In genomic region chr1:32791881-32792280, GRCh38 we compare ENCODE assay signal across 18 cellular contexts. TPM values are rescaled to one million over a fixed set of nuclear protein-coding genes. Genes with fewer than 3 reads are reported as not detected.
DNase-seq lines count a peak whose midpoint lies in the region; ATAC-seq and TF ChIP-seq lines count a peak whose summit lies in the region.
"Had no signal": no experiment of that assay in that cellular context is flagged by ENCODE, and none has a peak within 500 bp of the region (broad histone marks: within the 10 kb centered on the region; RNA-seq: fewer than 3 reads in every experiment).

No MANE protein-coding gene starts in this region.

- in situ Hi-C loops in GM23248 (cut with MboI) = no loop called here

- no peak for ATAC-seq in effector memory CD8-positive, alpha-beta T cell (replicated peaks)

- H3F3A ChIP-seq in GM23248 (ENCODE audit: insufficient read depth) = peaks cover 45% of the 10 kb centered on the region

- H3K9me3 ChIP-seq in GM23248 (ENCODE audit: low read depth) = no peaks in the 10 kb centered on the region
- no peaks in the 10 kb centered on the region for H3K9me3 ChIP-seq in osteoblast (ENCODE audit: low read depth, low read length)
- H3K9me3 ChIP-seq: neutrophil had no signal

- no peaks in the 10 kb centered on the region for H3K9me2 ChIP-seq in GM23248 (ENCODE audit: insufficient read depth)

- no peak overlapping the region for H3K9ac ChIP-seq in GM23248

- no peak overlapping the region for H3K4me3 Mint-ChIP-seq in effector memory CD8-positive, alpha-beta T cell

- H3K4me2 ChIP-seq in GM23248 (ENCODE audit: unreplicated experiment) (peak overlapping the region; percentile 15), osteoblast (ENCODE audit: insufficient read depth, low read length) (no peak overlapping the region)

- H3K36me3 ChIP-seq in GM23248 (ENCODE audit: low read depth) (peaks cover 80% of the 10 kb centered on the region), osteoblast (ENCODE audit: insufficient read depth, low read length) (peaks cover 55% of the 10 kb centered on the region)

- H3K36me3 Mint-ChIP-seq in effector memory CD8-positive, alpha-beta T cell (ENCODE audit: insufficient read depth) = peaks cover 69% of the 10 kb centered on the region

- H3K27me3 Mint-ChIP-seq in effector memory CD8-positive, alpha-beta T cell = no peaks in the 10 kb centered on the region

- H3K27ac Mint-ChIP-seq in effector memory CD8-positive, alpha-beta T cell = peak overlapping the region; percentile 62 to 75

- H3K27me3 ChIP-seq in GM23248 (replicated peaks; ENCODE audit: insufficient read depth) = no peaks in the 10 kb centered on the region
- H3K27me3 ChIP-seq in osteoblast (ENCODE audit: insufficient read depth, low read length) = no peaks in the 10 kb centered on the region
- H3K27me3 ChIP-seq: neutrophil had no signal

- no peaks in the 10 kb centered on the region for H3K9me3 Mint-ChIP-seq in effector memory CD8-positive, alpha-beta T cell

- H3K79me2 ChIP-seq in GM23248 (ENCODE audit: insufficient read depth) = peaks cover 61% of the 10 kb centered on the region
- peaks cover 11% of the 10 kb centered on the region for H3K79me2 ChIP-seq in osteoblast (ENCODE audit: insufficient read depth, low read length)

- H3K4me3 ChIP-seq in GM23248 (no peak overlapping the region), osteoblast (ENCODE audit: insufficient read depth, low read length) (no peak overlapping the region)
- H3K4me3 ChIP-seq: lung had no signal

- peak overlapping the region; percentile 19 for H3K27ac ChIP-seq in GM23248
- peak overlapping the region; percentile 12 for H3K27ac ChIP-seq in osteoblast (ENCODE audit: low read depth, low read length)
- H3K27ac ChIP-seq: neutrophil had no signal

- H4K20me1 ChIP-seq in GM23248 (ENCODE audit: insufficient read depth) (no peaks in the 10 kb centered on the region), osteoblast (ENCODE audit: insufficient read depth, low read length) (no peaks in the 10 kb centered on the region)

- H3K4me1 Mint-ChIP-seq in effector memory CD8-positive, alpha-beta T cell (ENCODE audit: low read depth in 2 of 2) = peaks cover 4 to 19% of the 10 kb centered on the region in 2 donors

- no peak overlapping the region for H2AFZ ChIP-seq in GM23248
- H2AFZ ChIP-seq in osteoblast (ENCODE audit: low read length) = no peak overlapping the region

- DNase-seq in GM23248 (peak; percentile 63), NCI-H226 (peak; percentile 80), osteoblast (ENCODE audit: insufficient read length, low spot score, missing footprints) (peak; percentile 87), NCI-H345 (lab: John Stamatoyannopoulos, UW) (no peak), NCI-H187 treated with DMSO at 0.1 percent for 48 hours (lab: John Stamatoyannopoulos, UW) (no peak)
- DNase-seq in effector memory CD8-positive, alpha-beta T cell = no peak
- DNase-seq in activated CD4-positive, alpha-beta T cell treated with anti-CD3 and anti-CD28 coated beads for 1 hour = no peak
- DNase-seq: activated CD4-positive, alpha-beta T cell treated with anti-CD3 and anti-CD28 coated beads, Interleukin-2, amount 50 U/mL, for 4 hours; activated naive CD4-positive, alpha-beta T cell; caudate nucleus; COR-L47; KBM-7; NCI-H146; NCI-H69; small intestine; T-helper 9 cell had no signal

- WGBS in GM23248 (ENCODE audit: low coverage in 1 of 2, low lambda C conversion rate in 2 of 2, missing lambda C conversion rate in 2 of 2), 2 experiments = 94 to 97% methylated on average over 1 of the region's 1 CpG

- H3K4me1 ChIP-seq in GM23248 (ENCODE audit: insufficient read depth) (peaks cover 25% of the 10 kb centered on the region), osteoblast (ENCODE audit: insufficient read depth, low read length) (peaks cover 18% of the 10 kb centered on the region)

- TF ChIP-seq CTCF in osteoblast (IDR thresholded peaks at IDR 0.05; ENCODE audit: extremely low read depth, low read depth, low read length) = no peak

RNA-seq across cellular contexts. Expression of gene YARS1, which starts 25.3 kb away (rescaled TPM):
- total RNA-seq in GM23248 (2014; rRNA removed; shearing (Covaris generic)) = 125 and 135 TPM in 2 replicates
- 179 and 185 TPM in 2 replicates for polyA plus RNA-seq in GM23248 (2016; fragmentation: Nextera tagmentation; extraction: Ambion mirVana)
- 183 and 199 TPM in 2 replicates for total RNA-seq in osteoblast

RNA-seq across cellular contexts. Expression of gene S100PBP, which starts 25.6 kb away (rescaled TPM):
- 25.2 and 35.0 TPM in 2 replicates for total RNA-seq in GM23248 (2014; rRNA removed; shearing (Covaris generic))
- 12.1 and 15.7 TPM in 2 replicates for polyA plus RNA-seq in GM23248 (2016; fragmentation: Nextera tagmentation; extraction: Ambion mirVana)
- total RNA-seq in osteoblast = 42.0 and 57.2 TPM in 2 replicates

Comparison
In these comparisons a context has a peak if more than half of its experiments do, and no peak if none do; other contexts are left out.
1. DNase-seq: peak in GM23248 (single experiment), NCI-H226 (single experiment) and osteoblast (single experiment); none in effector memory CD8-positive, alpha-beta T cell (0 of 3), NCI-H345 (single experiment), activated CD4-positive, alpha-beta T cell treated with anti-CD3 and anti-CD28 coated beads for 1 hour (single experiment) and NCI-H187 treated with DMSO at 0.1 percent for 48 hours (single experiment).